Comparison of ENCODE assay signal across 8 cellular contexts in the genomic region with DNA sequence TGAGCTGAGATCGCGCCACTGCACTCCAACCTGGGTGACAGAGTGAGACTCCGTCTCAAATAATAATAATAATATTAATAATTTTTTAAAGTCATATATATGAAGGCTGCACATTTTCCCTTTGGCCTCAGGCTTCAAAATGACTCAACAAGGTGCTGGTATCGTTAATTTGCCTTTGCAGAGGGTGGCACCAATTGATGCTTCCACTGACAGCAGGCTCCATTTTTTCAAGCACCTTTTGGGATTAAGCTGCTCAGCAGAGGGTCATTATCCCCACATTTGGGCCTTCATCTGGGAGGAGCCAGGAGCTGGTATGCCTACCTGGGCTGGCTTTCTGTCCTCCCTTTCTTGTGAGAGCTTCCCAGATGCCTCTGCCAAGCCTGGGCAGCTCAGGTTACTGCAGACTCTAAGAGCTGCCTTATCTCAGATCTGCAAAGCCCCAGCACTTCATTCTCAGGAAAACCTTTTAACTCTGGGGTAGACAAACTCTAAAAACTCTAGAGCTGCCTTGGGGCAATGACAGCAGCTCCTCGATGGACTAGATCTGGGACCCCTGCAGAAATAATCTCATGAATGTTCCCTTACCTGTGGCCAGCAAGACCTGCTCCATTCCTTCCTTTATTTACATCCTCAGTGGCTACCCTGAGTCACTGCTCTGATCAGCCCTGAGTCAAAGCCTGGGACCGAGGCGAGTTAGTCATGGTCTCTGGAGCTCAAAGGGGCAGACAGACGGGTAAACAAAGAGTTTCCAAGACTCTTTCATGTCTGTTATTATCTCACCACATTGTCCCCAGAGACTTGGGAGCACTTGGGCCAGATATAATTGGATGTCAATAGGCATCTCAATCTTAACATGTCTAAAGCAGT.
A peak's percentile ranks its signal among the peaks of the same experiment; 100 is the strongest.
DNase-seq lines count a peak whose midpoint lies in the region; ATAC-seq and TF ChIP-seq lines count a peak whose summit lies in the region.

No MANE protein-coding gene starts in this region.

- no peak for TF ChIP-seq CTCF in choroid plexus epithelial cell (conservative IDR thresholded peaks at IDR 0.05; ENCODE audit: low read depth, low read length)

- no peak overlapping the region for H3K4me3 ChIP-seq in choroid plexus epithelial cell (ENCODE audit: low read depth, low read length)

- DNase-seq in NCI-H1417 (lab: John Stamatoyannopoulos, UW) (peak; percentile 44 to 75 (median 71)), NCI-H1417 treated with DMSO at 0.1 percent for 48 hours (lab: John Stamatoyannopoulos, UW) (no peak), NCI-H2227 treated with DMSO at 0.1 percent for 48 hours (lab: John Stamatoyannopoulos, UW) (peak; percentile 39), choroid plexus epithelial cell (ENCODE audit: low read depth) (peak; percentile 73), retina (peak; percentile 71), NK-92 (lab: John Stamatoyannopoulos, UW; ENCODE audit: unreplicated experiment) (no peak), left lobe of liver (ENCODE audit: low spot score) (no peak)

- no peak for ATAC-seq in left lobe of liver
- ATAC-seq in HG03108 (IDR thresholded peaks at IDR 0.05; ENCODE audit: unreplicated experiment): no peak

Comparison
In these comparisons a context has a peak if more than half of its experiments do, and no peak if none do; other contexts are left out.
1. DNase-seq: peak in NCI-H1417 (3 of 3), NCI-H2227 treated with DMSO at 0.1 percent for 48 hours (single experiment), choroid plexus epithelial cell (single experiment) and retina (single experiment); none in NCI-H1417 treated with DMSO at 0.1 percent for 48 hours (single experiment), NK-92 (single experiment) and left lobe of liver (single experiment).